Comparison of ENCODE assay signal across 11 cellular contexts in the genomic region with DNA sequence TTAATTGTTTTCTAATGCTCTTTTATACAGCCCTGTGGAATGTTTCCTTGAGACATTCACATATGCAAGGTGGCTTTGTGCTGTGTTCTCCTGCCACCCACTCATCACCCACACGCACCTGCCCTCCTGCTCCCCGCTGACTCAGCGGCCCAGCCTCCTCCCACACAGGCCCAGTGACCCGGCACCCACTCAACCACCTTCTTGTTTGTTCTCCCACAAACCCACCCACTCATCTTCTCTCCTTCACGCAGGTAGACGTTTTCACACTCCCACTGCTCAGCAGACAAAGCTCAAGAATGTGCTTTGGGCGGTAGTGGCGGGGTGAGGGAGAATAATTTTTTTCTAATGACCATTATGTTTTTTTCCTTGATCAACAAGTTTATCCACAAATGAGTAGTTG. TPM values are rescaled to one million over a fixed set of nuclear protein-coding genes. Genes with fewer than 3 reads are reported as not detected.
DNase-seq lines count a peak whose midpoint lies in the region; ATAC-seq and TF ChIP-seq lines count a peak whose summit lies in the region.
"Had no signal": no experiment of that assay in that cellular context is flagged by ENCODE, and none has a peak within 500 bp of the region (broad histone marks: within the 10 kb centered on the region; RNA-seq: fewer than 3 reads in every experiment).

No MANE protein-coding gene starts in this region.

- H3K27me3 ChIP-seq in parathyroid adenoma (ENCODE audit: control insufficient read depth, insufficient read depth, low read length) (no peaks in the 10 kb centered on the region), thyroid gland (no peaks in the 10 kb centered on the region)
- H3K27me3 ChIP-seq: testis had no signal

- H2AFZ ChIP-seq in parathyroid adenoma, result peak overlapping the region; percentile 58

- no peak for TF ChIP-seq POLR2A in thyroid gland (IDR thresholded peaks at IDR 0.05)

- no peak overlapping the region for H3K4me2 ChIP-seq in parathyroid adenoma (ENCODE audit: low read length)

- peaks cover 15 to 17% of the 10 kb centered on the region in 2 donors for H3K36me3 Mint-ChIP-seq in activated T-cell treated with anti-CD3 and anti-CD28 coated beads, Interleukin-2, amount 50 U/mL, for 72 hours (ENCODE audit: insufficient read depth in 2 of 2)

- H3K9me3 Mint-ChIP-seq in activated T-cell treated with anti-CD3 and anti-CD28 coated beads, Interleukin-2, amount 50 U/mL, for 72 hours, result peaks cover 13 to 16% of the 10 kb centered on the region in 2 donors

- peaks cover 25% of the 10 kb centered on the region for H3K4me1 Mint-ChIP-seq in activated T-cell treated with anti-CD3 and anti-CD28 coated beads, Interleukin-2, amount 50 U/mL, for 72 hours (ENCODE audit: low read depth)

- peak; percentile 45 to 50 for ATAC-seq in activated T-cell treated with anti-CD3 and anti-CD28 coated beads, Interleukin-2, amount 50 U/mL, for 72 hours (replicated peaks in 1 of 2)
- ATAC-seq in GM19023 (IDR thresholded peaks at IDR 0.05; ENCODE audit: unreplicated experiment), result no peak

- H3K27ac ChIP-seq in parathyroid adenoma (no peak overlapping the region), thyroid gland (no peak overlapping the region)
- H3K27ac ChIP-seq: left ventricle myocardium inferior, testis had no signal

- no peaks in the 10 kb centered on the region for H3K79me2 ChIP-seq in parathyroid adenoma

- DNase-seq in activated naive CD4-positive, alpha-beta T cell treated with Interleukin-2 at 50 U/mL for 16 hours, result peak; percentile 61
- DNase-seq in activated naive CD4-positive, alpha-beta T cell (lab: John Stamatoyannopoulos, UW), result no peak
- peak; percentile 32 to 50 for DNase-seq in activated T-cell treated with anti-CD3 and anti-CD28 coated beads, Interleukin-2, amount 50 U/mL, for 72 hours
- peak; percentile 36 to 46 for DNase-seq in thyroid gland
- no peak for DNase-seq in NCI-H2029 treated with DMSO at 0.1 percent for 48 hours (lab: John Stamatoyannopoulos, UW)
- no peak for DNase-seq in cerebellar nuclear complex (lab: John Stamatoyannopoulos, UW)
- DNase-seq: left ventricle myocardium inferior, NCI-H524 treated with DMSO at 0.1 percent for 48 hours, testis had no signal

- no peak overlapping the region for H3K9ac ChIP-seq in parathyroid adenoma

- H3K9me3 ChIP-seq in parathyroid adenoma (ENCODE audit: control insufficient read depth, low read length) (no peaks in the 10 kb centered on the region), thyroid gland (no peaks in the 10 kb centered on the region)
- H3K9me3 ChIP-seq: testis had no signal

- H3K27me3 Mint-ChIP-seq in activated T-cell treated with anti-CD3 and anti-CD28 coated beads, Interleukin-2, amount 50 U/mL, for 72 hours (ENCODE audit: low read depth), result no peaks in the 10 kb centered on the region

- intact Hi-C loops in thyroid gland (cut with DNase I), result no loop called here

- 58 to 59% methylated on average over 8 of the region's 8 CpGs for WGBS in thyroid gland, 2 donors

- H3K36me3 ChIP-seq in parathyroid adenoma (ENCODE audit: control insufficient read depth, insufficient read depth, low read length) (no peaks in the 10 kb centered on the region), thyroid gland (no peaks in the 10 kb centered on the region)
- H3K36me3 ChIP-seq: left ventricle myocardium inferior had no signal

- H3K4me3 Mint-ChIP-seq in activated T-cell treated with anti-CD3 and anti-CD28 coated beads, Interleukin-2, amount 50 U/mL, for 72 hours, result peak overlapping the region; percentile 35 to 69

- H3K4me1 ChIP-seq in parathyroid adenoma, result no peaks in the 10 kb centered on the region
- H3K4me1 ChIP-seq in thyroid gland, result peaks cover 0 to 4% of the 10 kb centered on the region in 2 donors
- H3K4me1 ChIP-seq: testis had no signal

- TF ChIP-seq CTCF in parathyroid adenoma (IDR thresholded peaks at IDR 0.05) (no peak), thyroid gland (IDR thresholded peaks at IDR 0.05) (no peak)

- H3K4me3 ChIP-seq in parathyroid adenoma (ENCODE audit: low read depth, low read length) (no peak overlapping the region), thyroid gland (replicated peaks in 1 of 3) (no peak overlapping the region)
- H3K4me3 ChIP-seq: left ventricle myocardium inferior, testis had no signal

- H3K27ac Mint-ChIP-seq in activated T-cell treated with anti-CD3 and anti-CD28 coated beads, Interleukin-2, amount 50 U/mL, for 72 hours, result peak overlapping the region; percentile 43

RNA-seq across cellular contexts. Expression of a gene that starts 28.6 kb away (rescaled TPM):
- 10 to 100 TPM; 22.3 to 22.9 TPM for total RNA-seq in activated T-cell treated with anti-CD3 and anti-CD28 coated beads, Interleukin-2, amount 50 U/mL, for 72 hours
- total RNA-seq in thyroid gland, result 1 to 10 TPM; 5.6 to 9.0 (median 7.3) TPM

Comparison
In these comparisons a context has a peak if more than half of its experiments do, and no peak if none do; other contexts are left out.
1. DNase-seq: peak in activated naive CD4-positive, alpha-beta T cell treated with Interleukin-2 at 50 U/mL for 16 hours (single experiment), activated T-cell treated with anti-CD3 and anti-CD28 coated beads, Interleukin-2, amount 50 U/mL, for 72 hours (2 of 2) and thyroid gland (2 of 2); none in activated naive CD4-positive, alpha-beta T cell (0 of 4), NCI-H2029 treated with DMSO at 0.1 percent for 48 hours (single experiment) and cerebellar nuclear complex (0 of 2).